18 cellular contexts compared by ENCODE assay signal in the genomic region with DNA sequence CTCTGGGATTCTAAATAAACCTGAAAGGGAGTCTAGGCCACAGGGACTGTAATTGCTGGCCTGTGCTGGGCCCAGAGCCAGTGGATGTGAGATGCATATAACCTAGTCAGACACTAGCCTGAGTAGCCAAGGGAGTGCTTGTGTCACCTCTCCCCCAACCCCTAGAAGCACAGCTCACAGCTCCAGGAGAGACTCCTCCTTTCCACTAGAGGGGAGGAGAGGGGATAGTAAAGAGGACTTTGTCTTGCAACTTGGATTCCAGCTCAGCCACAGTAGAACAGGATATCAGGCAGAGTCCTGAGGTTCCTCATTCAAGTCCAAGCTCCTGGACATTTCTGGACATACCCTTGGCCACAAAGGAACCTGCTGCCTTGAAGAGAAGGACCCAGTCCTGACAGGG. TPM values are rescaled to one million over a fixed set of nuclear protein-coding genes. Genes with fewer than 3 reads are reported as not detected.
DNase-seq lines count a peak whose midpoint lies in the region; ATAC-seq, FAIRE-seq and TF ChIP-seq lines count a peak whose summit lies in the region.
"Had no signal": no experiment of that assay in that cellular context is flagged by ENCODE, and none has a peak within 500 bp of the region (broad histone marks: within the 10 kb centered on the region; RNA-seq: fewer than 3 reads in every experiment).

No MANE protein-coding gene starts in this region.

- no peak for DNase-seq in HepG2 (ENCODE audit: low spot score)
- DNase-seq in right lobe of liver, result no peak
- DNase-seq in WTC11 (ENCODE audit: low spot score), result no peak
- no peak for DNase-seq in left lobe of liver (ENCODE audit: low spot score)
- no peak for DNase-seq in NCI-H1105 (lab: John Stamatoyannopoulos, UW)
- DNase-seq in stimulated activated CD8-positive, alpha-beta memory T cell treated with anti-CD3 and anti-CD28 coated beads, Interleukin-4, amount 100 ng/mL, for 48 hours, result no peak
- DNase-seq: 8988T; CD4-positive, alpha-beta memory T cell; DMS153; DMS79; GF-D8; GOT3; H7; HFFc6 had no signal

- TF ChIP-seq POLR2A in HepG2 (IDR thresholded peaks at IDR 0.05; ENCODE audit: insufficient read depth in 1 of 2, low read depth in 2 of 2, low read length in 2 of 2) (no peak), right lobe of liver (IDR thresholded peaks at IDR 0.05) (no peak)

- H3K9me3 Mint-ChIP-seq in WTC11, result peaks cover 7% of the 10 kb centered on the region
- H3K9me3 Mint-ChIP-seq: HFFc6 had no signal

- H3K9me3 ChIP-seq in HepG2 (ENCODE audit: low read length) (peaks cover 5% of the 10 kb centered on the region; the same call in 1 of the 2 replicates), right lobe of liver (peaks cover 0 to 3% (median 0%) of the 10 kb centered on the region in 4 donors)
- H3K9me3 ChIP-seq: BLaER1 had no signal

- BruUV-seq in HepG2 (replicated peaks; lab: Mats Ljungman, UMichigan), result no TSS peak

- in situ Hi-C loops in HepG2 (cut with HindIII; ENCODE audit: extremely low pct_ligation_motif_present, low pct_unique_long_range_greater_than_20kb), result no loop called here

- POLR2A ChIA-PET in HepG2 (lab: Yijun Ruan, JAX) (interaction anchor here (1.0 to 1.3 kb wide), 2 partner anchors 8 to 57 kb away, joined by 3 read pairs; no protein-coding TSS in a partner anchor), WTC11 (lab: Charles Lee) (no interaction called here)

- peaks cover 37% of the 10 kb centered on the region for H3K4me1 ChIP-seq in HepG2 (ENCODE audit: insufficient read depth, low read length)
- H3K4me1 ChIP-seq in right lobe of liver, result peaks cover 0 to 19% (median 0%) of the 10 kb centered on the region in 4 donors
- H3K4me1 ChIP-seq: BLaER1 had no signal

- H3K79me2 ChIP-seq in HepG2 (ENCODE audit: insufficient read depth, low read length), result no peaks in the 10 kb centered on the region

- no peak for FAIRE-seq in HepG2 (lab: Jason Lieb, UNC)

- H3K27me3 Mint-ChIP-seq in WTC11 (ENCODE audit: low read depth), result no peaks in the 10 kb centered on the region; the same call in 1 of the 2 replicates

- no peak overlapping the region for H3K4me3 Mint-ChIP-seq in WTC11
- H3K4me3 Mint-ChIP-seq: CD14-positive monocyte; CD4-positive, alpha-beta memory T cell; HFFc6 had no signal

- peak overlapping the region; percentile 1 for H2AFZ ChIP-seq in HepG2 (ENCODE audit: low read length)

- CTCF ChIA-PET in HepG2 (lab: Yijun Ruan, JAX; ENCODE audit: low intra/inter-chr PET ratio, low total read pairs), result no interaction called here
- CTCF ChIA-PET in WTC11 (lab: Charles Lee), result interaction anchor here (1.1 kb wide), 1 partner anchor 19 kb away, joined by 5 read pairs; no protein-coding TSS in a partner anchor

- TF ChIP-seq RAD21 in HepG2 (CRISPR knock-in tag; IDR thresholded peaks at IDR 0.05), result no peak

- peak overlapping the region; percentile 25; the same call in 1 of the 2 replicates for H3K4me2 ChIP-seq in HepG2 (ENCODE audit: low read depth, low read length)
- H3K4me2 ChIP-seq: BLaER1 had no signal

- H3K27me3 ChIP-seq in HepG2 (ENCODE audit: control insufficient read depth in 1 of 2, insufficient read depth in 2 of 2, low read length in 2 of 2) (no peaks in the 10 kb centered on the region), right lobe of liver (no peaks in the 10 kb centered on the region)
- H3K27me3 ChIP-seq: BLaER1 had no signal

- TF ChIP-seq CTCF in HepG2 (CRISPR knock-in tag; IDR thresholded peaks at IDR 0.05), result peak; percentile 40
- TF ChIP-seq CTCF in right lobe of liver (IDR thresholded peaks at IDR 0.05), result no peak
- TF ChIP-seq CTCF in WTC11 (IDR thresholded peaks at IDR 0.05), result no peak

- H3K36me3 Mint-ChIP-seq in WTC11, result no peaks in the 10 kb centered on the region
- H3K36me3 Mint-ChIP-seq: CD14-positive monocyte; CD4-positive, alpha-beta memory T cell had no signal

- H4K20me1 ChIP-seq in HepG2 (ENCODE audit: insufficient read depth, low read length), result no peaks in the 10 kb centered on the region
- H4K20me1 ChIP-seq: BLaER1 had no signal

- H3K36me3 ChIP-seq in HepG2 (replicated peaks in 1 of 2; ENCODE audit: control insufficient read depth in 1 of 2, insufficient read depth in 2 of 2, low read length in 2 of 2) (no peaks in the 10 kb centered on the region), right lobe of liver (no peaks in the 10 kb centered on the region)
- H3K36me3 ChIP-seq: BLaER1 had no signal

- no peaks in the 10 kb centered on the region for H3K4me1 Mint-ChIP-seq in WTC11
- H3K4me1 Mint-ChIP-seq: CD14-positive monocyte; CD4-positive, alpha-beta memory T cell had no signal

- H3K4me3 ChIP-seq in HepG2 (replicated peaks in 1 of 3; ENCODE audit: insufficient read depth in 1 of 3, low read depth in 2 of 3, low read length in 3 of 3) (no peak overlapping the region), right lobe of liver (no peak overlapping the region)
- H3K4me3 ChIP-seq: BLaER1 had no signal

- H3K27ac ChIP-seq in HepG2 (ENCODE audit: extremely low read length, insufficient read depth, low read length) (no peak overlapping the region), right lobe of liver (no peak overlapping the region)
- H3K27ac ChIP-seq: BLaER1 had no signal

- no peak overlapping the region for H3K9ac ChIP-seq in HepG2 (ENCODE audit: insufficient read depth, low read depth, low read length)
- H3K9ac ChIP-seq: BLaER1 had no signal

- intact Hi-C loops in HepG2 (cut with micrococcal nuclease; ENCODE audit: unreplicated experiment), result no loop called here
- intact Hi-C loops in right lobe of liver (cut with DNase I), result no loop called here

- H3K27ac Mint-ChIP-seq in WTC11, result no peak overlapping the region
- H3K27ac Mint-ChIP-seq: CD14-positive monocyte; CD4-positive, alpha-beta memory T cell; HFFc6 had no signal

- TF ChIP-seq EP300 in HepG2 (IDR thresholded peaks at IDR 0.05; ENCODE audit: low read depth in 2 of 2, low read length in 2 of 2) (no peak), HepG2 (CRISPR knock-in tag; IDR thresholded peaks at IDR 0.05; ENCODE audit: borderline replicate concordance) (no peak)

- ATAC-seq in HepG2, result peak; percentile 80
- ATAC-seq in right lobe of liver, result no peak
- peak; percentile 65 for ATAC-seq in WTC11
- peak; percentile 15 for ATAC-seq in left lobe of liver
- ATAC-seq in HG03571 (IDR thresholded peaks at IDR 0.05; ENCODE audit: unreplicated experiment), result no peak
- ATAC-seq: HCT116 had no signal

TF ChIP-seq in HepG2, 621 proteins besides CTCF, POLR2A, EP300 and RAD21 (continues in another document):
- no peak for TF ChIP-seq PITX1 (CRISPR knock-in tag; IDR thresholded peaks at IDR 0.05)
- 0 out of 2 replicates have a peak, but pooled peaks have one; percentile 34 for TF ChIP-seq ZNF274 (CRISPR knock-in tag; IDR thresholded peaks at IDR 0.05)
- TF ChIP-seq, protein P1, sequence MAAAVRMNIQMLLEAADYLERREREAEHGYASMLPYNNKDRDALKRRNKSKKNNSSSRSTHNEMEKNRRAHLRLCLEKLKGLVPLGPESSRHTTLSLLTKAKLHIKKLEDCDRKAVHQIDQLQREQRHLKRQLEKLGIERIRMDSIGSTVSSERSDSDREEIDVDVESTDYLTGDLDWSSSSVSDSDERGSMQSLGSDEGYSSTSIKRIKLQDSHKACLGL (CRISPR knock-in tag; IDR thresholded peaks at IDR 0.05), result no peak

RNA-seq across cellular contexts. Expression of a gene that starts 18.4 kb away (rescaled TPM):
- 55.9 and 57.8 TPM in 2 replicates for total RNA-seq in HepG2 (2016; rRNA removed; fragmentation: Illumina TruSeq; extraction: Trizol)
- 25.1 and 29.0 TPM in 2 replicates for total RNA-seq in HepG2 (2016; cell fraction: cytosol; rRNA removed; fragmentation: Illumina TruSeq; extraction: Trizol; ENCODE audit: low read depth)
- total RNA-seq in HepG2 (2016; cell fraction: insoluble cytoplasmic fraction; rRNA removed; fragmentation: Illumina TruSeq; extraction: Trizol), result 52.7 and 57.5 TPM in 2 replicates
- 48.2 and 58.4 TPM in 2 replicates for total RNA-seq in HepG2 (2016; cell fraction: membrane; rRNA removed; fragmentation: Illumina TruSeq; extraction: Trizol)
- 46.1 and 58.2 TPM in 2 replicates for total RNA-seq in HepG2 (2016; cell fraction: nucleus; rRNA removed; fragmentation: Illumina TruSeq; extraction: Trizol)
- 57.5 and 65.4 TPM in 2 replicates for polyA plus RNA-seq in HepG2 (2011; rRNA removed)
- 53.6 and 68.8 TPM in 2 replicates for polyA plus RNA-seq in HepG2 (2011; cell fraction: cytosol; rRNA removed)
- 77.6 and 80.4 TPM in 2 replicates for polyA plus RNA-seq in HepG2 (2011; cell fraction: nucleus; rRNA removed)
- 44.8 and 48.8 TPM in 2 replicates for polyA plus RNA-seq in HepG2 (2012)
- polyA plus RNA-seq in HepG2 (2016; cell fraction: cytosol; fragmentation: Illumina TruSeq; extraction: Trizol; ENCODE audit: low read depth), result 23.6 and 36.8 TPM in 2 replicates
- polyA plus RNA-seq in HepG2 (2016; cell fraction: insoluble cytoplasmic fraction; fragmentation: Illumina TruSeq; extraction: Trizol; ENCODE audit: low read depth), result 46.2 and 49.2 TPM in 2 replicates
- polyA plus RNA-seq in HepG2 (2016; cell fraction: membrane; fragmentation: Illumina TruSeq; extraction: Trizol; ENCODE audit: low read depth), result 37.8 and 44.2 TPM in 2 replicates
- polyA plus RNA-seq in HepG2 (2016; cell fraction: nucleus; fragmentation: Illumina TruSeq; extraction: Trizol; ENCODE audit: insufficient read depth, low read depth), result 60.9 and 62.0 TPM in 2 replicates
- polyA minus RNA-seq in HepG2 (2011; rRNA and poly(A)+ RNA removed; ENCODE audit: low replicate concordance), result 186 TPM in 1 of 2 replicates, not detected in the other
- polyA minus RNA-seq in HepG2 (2011; cell fraction: cytosol; rRNA and poly(A)+ RNA removed), result 51.4 TPM in 2 replicates
- polyA minus RNA-seq in HepG2 (2011; cell fraction: nucleus; rRNA and poly(A)+ RNA removed), result 70.1 and 71.3 TPM in 2 replicates
- 100 to 1,000 TPM in 2 of 6 experiments, 10 to 100 TPM in 4; 30.6 to 125 (median 74.5) TPM for total RNA-seq in right lobe of liver
- total RNA-seq in WTC11 (2021), result 3.2 to 4.1 TPM (median 3.3 TPM) in 3 replicates
- total RNA-seq in left lobe of liver, result 84.3 TPM
- total RNA-seq: CD4-positive, alpha-beta memory T cell had no signal
- polyA plus RNA-seq: CD14-positive monocyte; CD4-positive, alpha-beta memory T cell had no signal

Comparison
In these comparisons a context has a peak if more than half of its experiments do, and no peak if none do; other contexts are left out.
1. ATAC-seq: peak in HepG2 (single experiment), WTC11 (single experiment) and left lobe of liver (single experiment); none in right lobe of liver (0 of 4) and HG03571 (single experiment).